1 cellular context compared by ENCODE assay signal in the genomic region with DNA sequence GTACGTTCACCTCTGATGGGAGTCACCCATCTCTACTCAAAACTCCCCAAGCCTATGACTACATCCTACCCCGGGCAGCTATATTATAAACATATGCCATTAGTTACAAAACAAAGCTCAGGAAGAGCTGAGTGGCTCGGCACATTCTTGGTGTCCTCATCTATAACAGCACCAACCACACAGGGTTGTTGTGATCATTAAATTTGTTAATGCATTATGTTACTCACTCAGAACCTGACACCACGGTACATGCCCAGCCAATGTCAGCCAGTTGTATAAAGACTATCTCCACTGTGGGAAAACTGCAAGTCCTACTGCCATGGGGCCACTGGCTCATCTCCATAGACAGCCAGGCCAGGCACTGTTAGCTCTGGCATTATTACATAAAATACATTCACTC.
TF ChIP-seq lines count a peak whose summit lies in the region.

No MANE protein-coding gene starts in this region.

TF ChIP-seq in HepG2, 621 proteins besides CTCF, POLR2A, EP300 and RAD21:
- TF ChIP-seq MAFK (conservative IDR thresholded peaks at IDR 0.05 in 1 of 2, IDR thresholded peaks at IDR 0.05 in 1 of 2; ENCODE audit: low read length in 2 of 2) = no peak
- TF ChIP-seq, protein P1, sequence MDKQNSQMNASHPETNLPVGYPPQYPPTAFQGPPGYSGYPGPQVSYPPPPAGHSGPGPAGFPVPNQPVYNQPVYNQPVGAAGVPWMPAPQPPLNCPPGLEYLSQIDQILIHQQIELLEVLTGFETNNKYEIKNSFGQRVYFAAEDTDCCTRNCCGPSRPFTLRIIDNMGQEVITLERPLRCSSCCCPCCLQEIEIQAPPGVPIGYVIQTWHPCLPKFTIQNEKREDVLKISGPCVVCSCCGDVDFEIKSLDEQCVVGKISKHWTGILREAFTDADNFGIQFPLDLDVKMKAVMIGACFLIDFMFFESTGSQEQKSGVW (CRISPR knock-in tag; IDR thresholded peaks at IDR 0.05; ENCODE audit: borderline replicate concordance) = 0 out of 2 replicates have a peak, but pooled peaks have one; percentile 36
- TF ChIP-seq, protein P2, sequence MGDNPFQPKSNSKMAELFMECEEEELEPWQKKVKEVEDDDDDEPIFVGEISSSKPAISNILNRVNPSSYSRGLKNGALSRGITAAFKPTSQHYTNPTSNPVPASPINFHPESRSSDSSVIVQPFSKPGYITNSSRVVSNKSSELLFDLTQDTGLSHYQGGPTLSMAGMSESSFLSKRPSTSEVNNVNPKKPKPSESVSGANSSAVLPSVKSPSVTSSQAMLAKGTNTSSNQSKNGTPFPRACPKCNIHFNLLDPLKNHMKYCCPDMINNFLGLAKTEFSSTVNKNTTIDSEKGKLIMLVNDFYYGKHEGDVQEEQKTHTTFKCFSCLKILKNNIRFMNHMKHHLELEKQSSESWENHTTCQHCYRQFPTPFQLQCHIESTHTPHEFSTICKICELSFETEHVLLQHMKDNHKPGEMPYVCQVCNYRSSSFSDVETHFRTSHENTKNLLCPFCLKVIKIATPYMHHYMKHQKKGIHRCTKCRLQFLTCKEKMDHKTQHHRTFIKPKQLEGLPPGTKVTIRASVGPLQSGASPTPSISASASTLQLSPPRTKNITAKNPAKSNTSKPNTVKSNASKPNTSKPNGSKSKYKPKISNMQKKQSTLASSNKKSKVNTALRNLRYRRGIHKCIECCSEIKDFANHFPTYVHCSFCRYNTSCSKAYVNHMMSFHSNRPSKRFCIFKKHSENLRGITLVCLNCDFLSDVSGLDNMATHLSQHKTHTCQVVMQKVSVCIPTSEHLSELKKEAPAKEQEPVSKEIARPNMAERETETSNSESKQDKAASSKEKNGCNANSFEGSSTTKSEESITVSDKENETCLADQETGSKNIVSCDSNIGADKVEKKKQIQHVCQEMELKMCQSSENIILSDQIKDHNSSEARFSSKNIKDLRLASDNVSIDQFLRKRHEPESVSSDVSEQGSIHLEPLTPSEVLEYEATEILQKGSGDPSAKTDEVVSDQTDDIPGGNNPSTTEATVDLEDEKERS (CRISPR knock-in tag; IDR thresholded peaks at IDR 0.05) = 0 out of 2 replicates have a peak, but pooled peaks have one; percentile 14
